ENCODE assay signal across 8 cellular contexts in the genomic region with DNA sequence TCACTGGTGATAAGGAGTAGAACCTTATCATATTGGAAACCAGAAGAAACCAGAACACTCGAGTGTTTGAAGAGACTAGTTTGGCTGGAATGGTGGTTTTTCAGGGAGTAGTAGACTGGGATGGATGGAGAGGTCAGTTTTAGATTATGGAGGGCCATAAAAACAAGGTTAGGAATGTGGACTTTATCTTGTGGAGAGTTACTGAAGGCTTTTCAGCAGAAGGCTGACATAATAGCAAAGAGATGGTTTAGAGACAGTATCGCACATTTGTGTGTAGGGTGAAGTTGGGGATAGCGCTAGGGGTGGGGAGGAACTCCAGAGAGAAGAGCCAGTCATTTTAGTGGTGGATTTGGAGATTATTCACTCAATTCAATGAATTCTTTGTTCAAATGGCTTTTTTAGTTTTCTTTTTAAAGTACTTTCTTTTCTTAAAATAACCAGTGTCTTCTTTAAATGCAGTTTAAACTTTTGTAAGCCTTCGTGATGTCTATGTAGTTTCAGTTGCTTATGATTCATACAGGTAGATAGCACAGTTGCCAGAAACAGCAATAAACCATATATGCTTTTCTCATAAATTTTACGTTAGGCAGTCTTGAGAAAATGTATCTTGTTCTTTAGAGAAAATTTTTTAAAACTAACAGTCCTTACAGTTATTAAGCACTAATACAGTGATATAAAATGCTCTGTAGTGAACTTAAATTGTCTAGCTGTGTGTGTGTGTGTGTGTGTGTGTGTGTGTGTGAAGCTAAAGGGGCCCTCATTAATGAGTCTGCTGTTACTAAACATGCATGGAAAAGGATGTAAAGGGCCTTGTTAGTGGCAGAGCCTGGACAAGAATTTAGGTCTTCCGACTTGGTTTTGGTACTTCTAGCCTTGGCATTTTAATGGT. TPM values are rescaled to one million over a fixed set of nuclear protein-coding genes. Genes with fewer than 3 reads are reported as not detected.
DNase-seq lines count a peak whose midpoint lies in the region; ATAC-seq, FAIRE-seq and TF ChIP-seq lines count a peak whose summit lies in the region.

No MANE protein-coding gene starts in this region.

- intact Hi-C loops in ascending aorta (cut with DNase I): no loop called here
- intact Hi-C loops in psoas muscle (cut with DNase I): no loop called here

- H3K9me3 ChIP-seq in ascending aorta (no peaks in the 10 kb centered on the region), psoas muscle (no peaks in the 10 kb centered on the region), small intestine (ENCODE audit: control insufficient read depth, low read depth) (no peaks in the 10 kb centered on the region)

- 79 to 84% (median 79%) methylated on average over 6 of the region's 6 CpGs for WGBS in psoas muscle, 3 donors
- 76 to 81% (median 77%) methylated on average over 6 of the region's 6 CpGs for WGBS in small intestine, 3 donors

- no peak for FAIRE-seq in small intestine (lab: Jason Lieb, UNC)

- TF ChIP-seq CTCF in ascending aorta (IDR thresholded peaks at IDR 0.05): no peak
- TF ChIP-seq CTCF in psoas muscle (IDR thresholded peaks at IDR 0.05): no peak

- H3K36me3 ChIP-seq in ascending aorta (no peaks in the 10 kb centered on the region), psoas muscle (ENCODE audit: insufficient read depth in 1 of 2, low read depth in 1 of 2) (no peaks in the 10 kb centered on the region), small intestine (ENCODE audit: control insufficient read depth in 2 of 2, insufficient read depth in 2 of 2, low read length in 2 of 2) (no peaks in the 10 kb centered on the region)

- peak overlapping the region; percentile 80 to 94 for H3K4me3 ChIP-seq in ascending aorta
- H3K4me3 ChIP-seq in psoas muscle: peak overlapping the region; percentile 93
- H3K4me3 ChIP-seq in small intestine (ENCODE audit: low read depth in 1 of 2, low read length in 2 of 2): no peak overlapping the region

- in situ Hi-C loops in ACHN (cut with HindIII; ENCODE audit: low pct_ligation_motif_present, low pct_unique_long_range_greater_than_20kb, low sequenced_read_pairs): no loop called here

- ATAC-seq in GM18519 (IDR thresholded peaks at IDR 0.05; ENCODE audit: low FRiP score, unreplicated experiment) (peak; percentile 34), HG02870 (IDR thresholded peaks at IDR 0.05; ENCODE audit: unreplicated experiment) (peak; percentile 35), psoas muscle (no peak)

- DNase-seq in ascending aorta (ENCODE audit: low spot score in 2 of 2) (no peak), psoas muscle (no peak), ACHN (no peak), small intestine (no peak), NCI-H748 treated with DMSO at 0.1 percent for 48 hours (lab: John Stamatoyannopoulos, UW) (no peak), NCI-H146 treated with DMSO at 0.1 percent for 48 hours (lab: John Stamatoyannopoulos, UW; ENCODE audit: unreplicated experiment) (no peak)

- no peaks in the 10 kb centered on the region for H3K27me3 ChIP-seq in ascending aorta
- H3K27me3 ChIP-seq in psoas muscle (ENCODE audit: insufficient read depth in 3 of 3, low read length in 2 of 3): no peaks in the 10 kb centered on the region
- no peaks in the 10 kb centered on the region for H3K27me3 ChIP-seq in small intestine (ENCODE audit: control insufficient read depth in 2 of 2, insufficient read depth in 2 of 2, low read length in 2 of 2)

- H3K27ac ChIP-seq in ascending aorta (peak overlapping the region; percentile 35 to 53), psoas muscle (peak overlapping the region; percentile 97), small intestine (ENCODE audit: low read depth in 1 of 2, low read length in 1 of 2) (no peak overlapping the region)

- H3K4me1 ChIP-seq in ascending aorta: peaks cover 0 to 15% of the 10 kb centered on the region in 2 donors
- H3K4me1 ChIP-seq in psoas muscle: peaks cover 63% of the 10 kb centered on the region
- H3K4me1 ChIP-seq in small intestine (ENCODE audit: control insufficient read depth in 2 of 2, insufficient read depth in 1 of 2, low read depth in 1 of 2, low read length in 1 of 2): peaks cover 0 to 2% of the 10 kb centered on the region in 2 donors

RNA-seq across cellular contexts. Expression of a gene that starts 3.8 kb away (rescaled TPM):
- total RNA-seq in ascending aorta (77.3 TPM), psoas muscle (10 to 100 TPM; 34.0 to 43.5 (median 37.3) TPM)
- polyA plus RNA-seq in psoas muscle (10 to 100 TPM; 28.8 to 30.3 (median 28.8) TPM), small intestine (1 to 10 TPM; 3.4 to 9.7 (median 3.8) TPM)

RNA-seq across cellular contexts. Expression of a gene that starts 51.7 kb away (rescaled TPM):
- total RNA-seq in ascending aorta: 1.6 TPM
- total RNA-seq in psoas muscle: 1 to 10 TPM; 3.0 to 5.8 (median 5.0) TPM
- polyA plus RNA-seq in psoas muscle: 1 to 10 TPM; 1.8 to 4.3 (median 2.9) TPM
- polyA plus RNA-seq in small intestine: 1 to 10 TPM; 1.9 to 4.2 (median 2.9) TPM

Comparison
In these comparisons a context has a peak if more than half of its experiments do, and no peak if none do; other contexts are left out.
1. ATAC-seq: peak in GM18519 (single experiment) and HG02870 (single experiment); none in psoas muscle (0 of 4).
2. H3K27ac ChIP-seq: peak in ascending aorta (2 of 2) and psoas muscle (single experiment); none in small intestine (0 of 2).
3. H3K4me3 ChIP-seq: peak in ascending aorta (2 of 2) and psoas muscle (single experiment); none in small intestine (0 of 2).